19 cellular contexts compared by ENCODE assay signal in genomic region chr6:44022671-44023352, GRCh38.
DNase-seq lines count a peak whose midpoint lies in the region; TF ChIP-seq lines count a peak whose summit lies in the region.
"Had no signal": no experiment of that assay in that cellular context is flagged by ENCODE, and none has a peak within 500 bp of the region (broad histone marks: within the 10 kb centered on the region; RNA-seq: fewer than 3 reads in every experiment).

No MANE protein-coding gene starts in this region.

- TF ChIP-seq CTCF in MCF 10A (IDR thresholded peaks at IDR 0.05; ENCODE audit: unreplicated experiment) (no peak), mammary epithelial cell (conservative IDR thresholded peaks at IDR 0.05 in 1 of 2, IDR thresholded peaks at IDR 0.05 in 1 of 2; ENCODE audit: extremely low read depth in 1 of 2, insufficient read depth in 1 of 2, low read depth in 1 of 2, low read length in 2 of 2) (no peak), brain (conservative IDR thresholded peaks at IDR 0.05) (no peak), neural crest cell (conservative IDR thresholded peaks at IDR 0.05) (no peak), vagina (IDR thresholded peaks at IDR 0.05) (no peak), MM.1S (IDR thresholded peaks at IDR 0.05; ENCODE audit: low read length) (no peak)

- intact Hi-C loops in MCF 10A (cut with micrococcal nuclease) (no loop called here), mammary epithelial cell (cut with micrococcal nuclease) (no loop called here), vagina (cut with DNase I) (no loop called here)

- H3K36me3 Mint-ChIP-seq in MCF 10A (ENCODE audit: insufficient read depth, unreplicated experiment): no peaks in the 10 kb centered on the region
- H3K36me3 Mint-ChIP-seq in brain: peaks cover 9% of the 10 kb centered on the region
- H3K36me3 Mint-ChIP-seq in neural crest cell (ENCODE audit: low read depth): no peaks in the 10 kb centered on the region

- H2AFZ ChIP-seq in mammary epithelial cell (ENCODE audit: low read depth, low read length) (no peak overlapping the region), MM.1S (ENCODE audit: low read length) (no peak overlapping the region)

- H4K20me1 ChIP-seq in mammary epithelial cell (ENCODE audit: insufficient read depth, low read length): no peaks in the 10 kb centered on the region
- no peaks in the 10 kb centered on the region for H4K20me1 ChIP-seq in MM.1S (ENCODE audit: insufficient read depth, low read length)

- DNase-seq in MCF 10A (ENCODE audit: unreplicated experiment): no peak
- no peak for DNase-seq in mammary epithelial cell
- DNase-seq in neural crest cell (ENCODE audit: low read depth, low spot score): no peak
- no peak for DNase-seq in vagina (ENCODE audit: extremely low spot score in 2 of 2)
- no peak for DNase-seq in MM.1S
- DNase-seq in UCSD-AML1 (lab: John Stamatoyannopoulos, UW; ENCODE audit: unreplicated experiment): no peak
- DNase-seq in hippocampal formation (lab: John Stamatoyannopoulos, UW): no peak
- DNase-seq: activated CD4-positive, alpha-beta T cell treated with anti-CD3 and anti-CD28 coated beads for 4 hours; activated naive CD8-positive, alpha-beta T cell treated with anti-CD3 and anti-CD28 coated beads, Interleukin-2, amount 50 U/mL, for 24 hours; esophagus squamous epithelium; KG1; NCI-H146; NCI-H524 treated with DMSO at 0.1 percent for 48 hours; SJCRH30; substantia nigra had no signal

- H3K36me3 ChIP-seq in mammary epithelial cell (ENCODE audit: insufficient read depth, low read length): no peaks in the 10 kb centered on the region
- H3K36me3 ChIP-seq in vagina: no peaks in the 10 kb centered on the region
- H3K36me3 ChIP-seq in MM.1S (replicated peaks; ENCODE audit: insufficient read depth, low read length): no peaks in the 10 kb centered on the region
- H3K36me3 ChIP-seq: esophagus squamous epithelium, neutrophil, SJCRH30 had no signal

- no peaks in the 10 kb centered on the region for H3K79me2 ChIP-seq in mammary epithelial cell (ENCODE audit: insufficient read depth, low read length)
- H3K79me2 ChIP-seq in MM.1S (ENCODE audit: low read length): no peaks in the 10 kb centered on the region

- H3K4me1 Mint-ChIP-seq in MCF 10A (ENCODE audit: insufficient read depth, unreplicated experiment): peaks cover 19% of the 10 kb centered on the region
- H3K4me1 Mint-ChIP-seq in brain: peaks cover 59% of the 10 kb centered on the region
- no peaks in the 10 kb centered on the region for H3K4me1 Mint-ChIP-seq in neural crest cell
- H3K4me1 Mint-ChIP-seq: activated naive CD8-positive, alpha-beta T cell treated with anti-CD3 and anti-CD28 coated beads, Interleukin-2, amount 50 U/mL, for 24 hours had no signal

- H3K9me3 ChIP-seq in mammary epithelial cell (replicated peaks; ENCODE audit: insufficient read depth, low read length) (no peaks in the 10 kb centered on the region), vagina (no peaks in the 10 kb centered on the region), MM.1S (replicated peaks; ENCODE audit: insufficient read depth, low read length) (no peaks in the 10 kb centered on the region)
- H3K9me3 ChIP-seq: esophagus squamous epithelium, neutrophil, SJCRH30 had no signal

- peaks cover 6% of the 10 kb centered on the region for H3K4me1 ChIP-seq in mammary epithelial cell (ENCODE audit: insufficient read depth, low read length)
- peaks cover 39% of the 10 kb centered on the region for H3K4me1 ChIP-seq in vagina
- H3K4me1 ChIP-seq in MM.1S (ENCODE audit: low read length): no peaks in the 10 kb centered on the region
- H3K4me1 ChIP-seq: SJCRH30 had no signal

- POLR2A ChIA-PET in MCF 10A (lab: Yijun Ruan, JAX): no interaction called here

- CTCF ChIA-PET in MCF 10A (lab: Yijun Ruan, JAX): interaction anchor here (0.5 to 1.2 kb wide), 3 partner anchors 35 to 99 kb away, joined by 3 read pairs; no protein-coding TSS in a partner anchor
- CTCF ChIA-PET in mammary epithelial cell (lab: Charles Lee; ENCODE audit: low non-redundant PET): no interaction called here

- no peaks in the 10 kb centered on the region for H3K9me2 ChIP-seq in MM.1S (replicated peaks; ENCODE audit: insufficient read depth, low read length)

- dilution Hi-C loops in mammary epithelial cell (cut with HindIII; ENCODE audit: low sequenced_read_pairs): no loop called here

- no TSS peak for BruUV-seq in MCF 10A (replicated peaks; lab: Mats Ljungman, UMichigan)
- BruUV-seq in mammary epithelial cell (replicated peaks; lab: Mats Ljungman, UMichigan): no TSS peak

- no peak for TF ChIP-seq POLR2A in vagina (IDR thresholded peaks at IDR 0.05)

- H3K27me3 Mint-ChIP-seq in MCF 10A (ENCODE audit: insufficient read depth, unreplicated experiment) (no peaks in the 10 kb centered on the region), brain (no peaks in the 10 kb centered on the region), neural crest cell (ENCODE audit: low read depth) (no peaks in the 10 kb centered on the region)

- H3K27ac ChIP-seq in mammary epithelial cell (ENCODE audit: insufficient read depth, low read depth, low read length): no peak overlapping the region
- peak overlapping the region; percentile 68 for H3K27ac ChIP-seq in vagina
- no peak overlapping the region for H3K27ac ChIP-seq in MM.1S (ENCODE audit: low read length)
- H3K27ac ChIP-seq: C4-2B, neutrophil, SJCRH30 had no signal

- H3K9ac ChIP-seq in mammary epithelial cell (ENCODE audit: insufficient read depth, low read length): no peak overlapping the region
- no peak overlapping the region for H3K9ac ChIP-seq in MM.1S (ENCODE audit: low read length)

- in situ Hi-C loops in mammary epithelial cell (cut with MboI; ENCODE audit: low sequenced_read_pairs in 2 of 2): no loop called here

- H3K27ac Mint-ChIP-seq in MCF 10A (ENCODE audit: low read depth, unreplicated experiment): peak overlapping the region; percentile 17
- H3K27ac Mint-ChIP-seq in brain: peak overlapping the region; percentile 19 to 82 (median 32)
- peak overlapping the region; percentile 76 for H3K27ac Mint-ChIP-seq in neural crest cell (ENCODE audit: unreplicated experiment)
- H3K27ac Mint-ChIP-seq: activated naive CD8-positive, alpha-beta T cell treated with anti-CD3 and anti-CD28 coated beads, Interleukin-2, amount 50 U/mL, for 24 hours had no signal

- H3K27me3 ChIP-seq in mammary epithelial cell (ENCODE audit: insufficient read depth, low read length) (no peaks in the 10 kb centered on the region), vagina (no peaks in the 10 kb centered on the region), MM.1S (replicated peaks; ENCODE audit: insufficient read depth, low read length) (no peaks in the 10 kb centered on the region; the same call in 1 of the 2 replicates)
- H3K27me3 ChIP-seq: SJCRH30 had no signal

- H3K9me3 Mint-ChIP-seq in MCF 10A (ENCODE audit: unreplicated experiment) (no peaks in the 10 kb centered on the region), brain (peaks cover 3 to 12% (median 9%) of the 10 kb centered on the region in 5 experiments), neural crest cell (peaks cover 3% of the 10 kb centered on the region)

- no peak overlapping the region for H3K4me3 Mint-ChIP-seq in MCF 10A (ENCODE audit: unreplicated experiment)
- no peak overlapping the region for H3K4me3 Mint-ChIP-seq in brain
- no peak overlapping the region for H3K4me3 Mint-ChIP-seq in neural crest cell
- H3K4me3 Mint-ChIP-seq: activated naive CD8-positive, alpha-beta T cell treated with anti-CD3 and anti-CD28 coated beads, Interleukin-2, amount 50 U/mL, for 24 hours had no signal

- H3K4me2 ChIP-seq in mammary epithelial cell (ENCODE audit: insufficient read depth, low read depth, low read length) (no peak overlapping the region), MM.1S (ENCODE audit: low read depth, low read length) (no peak overlapping the region)

- WGBS in mammary epithelial cell (ENCODE audit: low coverage, missing lambda C conversion rate): 98% methylated on average over 14 of the region's 14 CpGs

- H3K4me3 ChIP-seq in mammary epithelial cell (replicated peaks in 1 of 3; ENCODE audit: insufficient read depth in 1 of 3, low read depth in 2 of 3, low read length in 3 of 3) (no peak overlapping the region), vagina (no peak overlapping the region), MM.1S (ENCODE audit: low read length) (no peak overlapping the region)
- H3K4me3 ChIP-seq: esophagus squamous epithelium, GM12878, SJCRH30 had no signal

- H3F3A ChIP-seq in MM.1S (ENCODE audit: insufficient read depth, low read length): no peaks in the 10 kb centered on the region

Comparison
In these comparisons a context has a peak if more than half of its experiments do, and no peak if none do; other contexts are left out.
1. H3K27ac Mint-ChIP-seq: peak in every context shown above with its lines; median percentile 76 in neural crest cell; 32 in brain; 17 in MCF 10A.